ENCODE assay signal across 23 cellular contexts in genomic region chr6:128499079-128499705, GRCh38. TPM values are rescaled to one million over a fixed set of nuclear protein-coding genes. Genes with fewer than 3 reads are reported as not detected.
A peak's percentile ranks its signal among the peaks of the same experiment; 100 is the strongest.
DNase-seq lines count a peak whose midpoint lies in the region; ATAC-seq and TF ChIP-seq lines count a peak whose summit lies in the region.
"Had no signal": no experiment of that assay in that cellular context is flagged by ENCODE, and none has a peak within 500 bp of the region (broad histone marks: within the 10 kb centered on the region; RNA-seq: fewer than 3 reads in every experiment).

No MANE protein-coding gene starts in this region.

- H3K4me1 Mint-ChIP-seq in chondrocyte (ENCODE audit: low read depth): peaks cover 65% of the 10 kb centered on the region
- no peaks in the 10 kb centered on the region for H3K4me1 Mint-ChIP-seq in activated CD4-positive, alpha-beta T cell treated with anti-CD3 and anti-CD28 coated beads, Interleukin-2, amount 10 ng/mL, durations not matched to agents 24 days and 14 days
- H3K4me1 Mint-ChIP-seq: activated naive CD4-positive, alpha-beta T cell treated with anti-CD3 and anti-CD28 coated beads, Interleukin-2, amount 50 U/mL, for 24 hours; T-cell had no signal

- intact Hi-C loops in left lung (cut with DNase I): no loop called here
- intact Hi-C loops in activated CD4-positive, alpha-beta T cell treated with anti-CD3 and anti-CD28 coated beads, Interleukin-2, amount 10 ng/mL, durations not matched to agents 24 days and 14 days (cut with micrococcal nuclease): no loop called here

- peak; percentile 26 for ATAC-seq in left lung
- ATAC-seq in HG03025 (IDR thresholded peaks at IDR 0.05; ENCODE audit: low FRiP score, unreplicated experiment): no peak
- no peak for ATAC-seq in GM19395 (IDR thresholded peaks at IDR 0.05; ENCODE audit: unreplicated experiment)
- ATAC-seq: activated CD8-positive, alpha-beta T cell treated with anti-CD3 and anti-CD28 coated beads, Interleukin-2, amount 10 ng/mL, durations not matched to agents 7 days and 5 days; activated T-cell treated with anti-CD3 and anti-CD28 coated beads, Interleukin-2, amount 50 U/mL, for 72 hours; naive thymus-derived CD4-positive, alpha-beta T cell; T-cell had no signal

- no peaks in the 10 kb centered on the region for H3K27me3 Mint-ChIP-seq in chondrocyte (ENCODE audit: low read depth)
- peaks cover 3% of the 10 kb centered on the region for H3K27me3 Mint-ChIP-seq in activated CD4-positive, alpha-beta T cell treated with anti-CD3 and anti-CD28 coated beads, Interleukin-2, amount 10 ng/mL, durations not matched to agents 24 days and 14 days

- no peaks in the 10 kb centered on the region for H3K27me3 ChIP-seq in left lung

- peak overlapping the region; percentile 65 for H3K27ac Mint-ChIP-seq in chondrocyte (ENCODE audit: unreplicated experiment)
- H3K27ac Mint-ChIP-seq in activated CD4-positive, alpha-beta T cell treated with anti-CD3 and anti-CD28 coated beads, Interleukin-2, amount 10 ng/mL, durations not matched to agents 24 days and 14 days: no peak overlapping the region
- H3K27ac Mint-ChIP-seq: activated CD8-positive, alpha-beta T cell treated with anti-CD3 and anti-CD28 coated beads, Interleukin-2, amount 10 ng/mL, durations not matched to agents 7 days and 5 days; activated naive CD4-positive, alpha-beta T cell treated with anti-CD3 and anti-CD28 coated beads, Interleukin-2, amount 50 U/mL, for 24 hours; activated T-cell treated with anti-CD3 and anti-CD28 coated beads, Interleukin-2, amount 50 U/mL, for 72 hours; naive thymus-derived CD4-positive, alpha-beta T cell; T-cell had no signal

- no peaks in the 10 kb centered on the region for H3K9me3 Mint-ChIP-seq in chondrocyte (ENCODE audit: low read depth)
- H3K9me3 Mint-ChIP-seq in activated CD4-positive, alpha-beta T cell treated with anti-CD3 and anti-CD28 coated beads, Interleukin-2, amount 10 ng/mL, durations not matched to agents 24 days and 14 days: no peaks in the 10 kb centered on the region
- H3K9me3 Mint-ChIP-seq: activated naive CD4-positive, alpha-beta T cell treated with anti-CD3 and anti-CD28 coated beads, Interleukin-2, amount 50 U/mL, for 24 hours; activated T-cell treated with anti-CD3 and anti-CD28 coated beads, Interleukin-2, amount 50 U/mL, for 72 hours; brain; naive thymus-derived CD4-positive, alpha-beta T cell; T-cell had no signal

- DNase-seq in DMS153 (lab: John Stamatoyannopoulos, UW): peak; percentile 28
- DNase-seq in DMS153 treated with DMSO at 0.1 percent for 48 hours (lab: John Stamatoyannopoulos, UW; ENCODE audit: unreplicated experiment): no peak
- no peak for DNase-seq in chondrocyte (ENCODE audit: low spot score)
- no peak for DNase-seq in left lung
- DNase-seq in activated CD4-positive, alpha-beta T cell treated with anti-CD3 and anti-CD28 coated beads, Interleukin-2, amount 10 ng/mL, durations not matched to agents 24 days and 14 days: no peak
- DNase-seq in GOT3 (lab: John Stamatoyannopoulos, UW): no peak
- DNase-seq: activated CD8-positive, alpha-beta T cell treated with anti-CD3 and anti-CD28 coated beads, Interleukin-2, amount 10 ng/mL, durations not matched to agents 7 days and 5 days; activated T-cell treated with anti-CD3 and anti-CD28 coated beads, Interleukin-2, amount 50 U/mL, for 72 hours; dermis blood vessel endothelial cell; MM.1S; naive thymus-derived CD4-positive, alpha-beta T cell; NCI-H2029; NCI-H524; Right ventricle myocardium superior; stimulated activated CD4-positive, alpha-beta T cell treated with anti-CD3 and anti-CD28 coated beads, Interleukin-4, amount 100 ng/mL, for 4 hours; T-cell had no signal

- H3K9me3 ChIP-seq in left lung: no peaks in the 10 kb centered on the region

- H3K4me3 ChIP-seq in left lung: no peak overlapping the region
- H3K4me3 ChIP-seq: lung, skin epidermis had no signal

- no peak overlapping the region for H3K4me3 Mint-ChIP-seq in chondrocyte (ENCODE audit: unreplicated experiment)
- H3K4me3 Mint-ChIP-seq in activated CD4-positive, alpha-beta T cell treated with anti-CD3 and anti-CD28 coated beads, Interleukin-2, amount 10 ng/mL, durations not matched to agents 24 days and 14 days: no peak overlapping the region
- H3K4me3 Mint-ChIP-seq: activated CD8-positive, alpha-beta T cell treated with anti-CD3 and anti-CD28 coated beads, Interleukin-2, amount 10 ng/mL, durations not matched to agents 7 days and 5 days; activated naive CD4-positive, alpha-beta T cell treated with anti-CD3 and anti-CD28 coated beads, Interleukin-2, amount 50 U/mL, for 24 hours; activated T-cell treated with anti-CD3 and anti-CD28 coated beads, Interleukin-2, amount 50 U/mL, for 72 hours; naive thymus-derived CD4-positive, alpha-beta T cell; T-cell had no signal

- no peak for TF ChIP-seq CTCF in chondrocyte (IDR thresholded peaks at IDR 0.05)
- no peak for TF ChIP-seq CTCF in left lung (IDR thresholded peaks at IDR 0.05)

- H3K4me1 ChIP-seq in left lung: peaks cover 0 to 12% of the 10 kb centered on the region in 2 donors

- no peaks in the 10 kb centered on the region for H3K36me3 Mint-ChIP-seq in chondrocyte (ENCODE audit: low read depth)
- no peaks in the 10 kb centered on the region for H3K36me3 Mint-ChIP-seq in activated CD4-positive, alpha-beta T cell treated with anti-CD3 and anti-CD28 coated beads, Interleukin-2, amount 10 ng/mL, durations not matched to agents 24 days and 14 days (ENCODE audit: low read depth)
- H3K36me3 Mint-ChIP-seq: activated naive CD4-positive, alpha-beta T cell treated with anti-CD3 and anti-CD28 coated beads, Interleukin-2, amount 50 U/mL, for 24 hours; brain; naive thymus-derived CD4-positive, alpha-beta T cell; T-cell had no signal

- no peaks in the 10 kb centered on the region for H3K36me3 ChIP-seq in left lung

- no peak overlapping the region for H3K27ac ChIP-seq in left lung
- H3K27ac ChIP-seq: 22Rv1, skin epidermis had no signal

RNA-seq across cellular contexts. Expression of gene PTPRK, which starts 21.2 kb away (rescaled TPM):
- total RNA-seq in chondrocyte (63.3 to 69.9 TPM (median 67.0 TPM) in 3 replicates), left lung (10 to 100 TPM; 57.0 to 57.1 TPM)
- total RNA-seq in activated CD4-positive, alpha-beta T cell treated with anti-CD3 and anti-CD28 coated beads, Interleukin-2, amount 10 ng/mL, durations not matched to agents 24 days and 14 days: 3.6 and 5.4 TPM in 2 replicates
